ENCODE assay signal across 27 cellular contexts in genomic region chr5:177080265-177080664, GRCh38.
"Had no signal": no experiment of that assay in that cellular context is flagged by ENCODE, and none has a peak within 500 bp of the region (broad histone marks: within the 10 kb centered on the region; RNA-seq: fewer than 3 reads in every experiment).

No MANE protein-coding gene starts in this region.

- FAIRE-seq: colon, endometrium, endothelial cell of umbilical vein, frontal cortex had no signal

- H3K4me3 ChIP-seq: colonic mucosa, coronary artery, dorsolateral prefrontal cortex, esophagus muscularis mucosa, esophagus squamous epithelium, gastrocnemius medialis, gastroesophageal sphincter, heart left ventricle, heart right ventricle had no signal

- H3K36me3 ChIP-seq: colonic mucosa, esophagus squamous epithelium, gastrocnemius medialis, heart left ventricle, heart right ventricle had no signal

- H3K9me3 ChIP-seq: colonic mucosa, esophagus muscularis mucosa, esophagus squamous epithelium, gastrocnemius medialis, gastroesophageal sphincter, heart left ventricle, heart right ventricle had no signal

- H3K4me1 ChIP-seq: colonic mucosa, esophagus muscularis mucosa, esophagus squamous epithelium, foreskin keratinocyte, gastrocnemius medialis, gastroesophageal sphincter, heart left ventricle, heart right ventricle had no signal

- ATAC-seq: effector memory CD8-positive, alpha-beta T cell; esophagus mucosa; foreskin keratinocyte; gastrocnemius medialis; gastroesophageal sphincter; heart left ventricle; heart right ventricle had no signal

- H3K27ac ChIP-seq: colonic mucosa, coronary artery, dorsolateral prefrontal cortex, epithelial cell of prostate, esophagus muscularis mucosa, esophagus squamous epithelium, foreskin keratinocyte, gastrocnemius medialis, gastroesophageal sphincter, heart left ventricle, heart right ventricle had no signal

- DNase-seq: colonic mucosa; cortex of kidney; dermis blood vessel endothelial cell; dorsolateral prefrontal cortex; effector CD4-positive, alpha-beta T cell; effector CD8-positive, alpha-beta T cell; effector memory CD4-positive, alpha-beta T cell; effector memory CD8-positive, alpha-beta T cell; erythroblast; esophagus squamous epithelium; foreskin fibroblast; foreskin keratinocyte; foreskin melanocyte; gastrocnemius medialis; glutamatergic neuron; head of caudate nucleus; heart left ventricle; heart right ventricle had no signal

- H3K27me3 ChIP-seq: colonic mucosa, dorsolateral prefrontal cortex had no signal
